In the genomic region with DNA sequence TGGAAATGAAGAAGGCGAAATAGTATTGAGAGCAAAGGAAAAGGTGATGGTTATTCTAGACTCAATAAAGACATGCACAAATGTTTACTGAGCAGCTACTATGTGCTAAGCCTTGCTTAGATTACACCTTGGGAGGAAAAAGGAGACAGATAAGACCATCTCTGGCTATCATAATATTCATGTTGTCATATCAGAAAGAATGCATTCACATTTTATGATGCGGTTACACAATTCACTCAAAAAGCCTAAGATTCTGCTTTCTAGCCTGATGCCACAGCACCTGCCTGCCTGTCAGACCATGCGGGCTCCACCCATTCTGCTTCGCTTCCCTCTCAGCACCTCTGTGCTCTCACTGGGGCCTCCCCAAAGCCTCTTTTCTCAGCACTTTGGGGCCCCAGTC, we compare ENCODE assay signal across 16 cellular contexts.
DNase-seq lines count a peak whose midpoint lies in the region; ATAC-seq and TF ChIP-seq lines count a peak whose summit lies in the region.
"Had no signal": no experiment of that assay in that cellular context is flagged by ENCODE, and none has a peak within 500 bp of the region (broad histone marks: within the 10 kb centered on the region; RNA-seq: fewer than 3 reads in every experiment).

No MANE protein-coding gene starts in this region.

- H3K4me1 ChIP-seq in mammary epithelial cell (ENCODE audit: insufficient read depth, low read length) (peaks cover 4% of the 10 kb centered on the region), esophagus muscularis mucosa (peaks cover 7 to 40% (median 29%) of the 10 kb centered on the region in 4 donors), tibial artery (peaks cover 0 to 58% (median 29%) of the 10 kb centered on the region in 4 donors), vagina (no peaks in the 10 kb centered on the region)

- H3K79me2 ChIP-seq in mammary epithelial cell (ENCODE audit: insufficient read depth, low read length) = no peaks in the 10 kb centered on the region

- H3K36me3 Mint-ChIP-seq in MCF 10A (ENCODE audit: insufficient read depth, unreplicated experiment) (peaks cover 5% of the 10 kb centered on the region), nephron progenitor cell (ENCODE audit: low read depth) (no peaks in the 10 kb centered on the region)
- H3K36me3 Mint-ChIP-seq: CD14-positive monocyte had no signal

- H3K4me3 ChIP-seq in mammary epithelial cell (replicated peaks in 1 of 3; ENCODE audit: insufficient read depth in 1 of 3, low read depth in 2 of 3, low read length in 3 of 3) (no peak overlapping the region), esophagus muscularis mucosa (no peak overlapping the region), tibial artery (no peak overlapping the region), vagina (no peak overlapping the region)
- H3K4me3 ChIP-seq: GM12878 had no signal

- H3K9me3 ChIP-seq in mammary epithelial cell (replicated peaks; ENCODE audit: insufficient read depth, low read length) = peaks cover 4% of the 10 kb centered on the region
- H3K9me3 ChIP-seq in esophagus muscularis mucosa = peaks cover 0 to 4% (median 0%) of the 10 kb centered on the region in 4 donors
- H3K9me3 ChIP-seq in tibial artery = no peaks in the 10 kb centered on the region
- no peaks in the 10 kb centered on the region for H3K9me3 ChIP-seq in vagina

- H2AFZ ChIP-seq in mammary epithelial cell (ENCODE audit: low read depth, low read length) = no peak overlapping the region

- POLR2A ChIA-PET in MCF 10A (lab: Yijun Ruan, JAX) = no interaction called here

- in situ Hi-C loops in mammary epithelial cell (cut with MboI; ENCODE audit: low sequenced_read_pairs in 2 of 2) = no loop called here

- H3K36me3 ChIP-seq in mammary epithelial cell (ENCODE audit: insufficient read depth, low read length) = no peaks in the 10 kb centered on the region
- no peaks in the 10 kb centered on the region for H3K36me3 ChIP-seq in esophagus muscularis mucosa
- H3K36me3 ChIP-seq in tibial artery = no peaks in the 10 kb centered on the region
- no peaks in the 10 kb centered on the region for H3K36me3 ChIP-seq in vagina

- no peaks in the 10 kb centered on the region for H4K20me1 ChIP-seq in mammary epithelial cell (ENCODE audit: insufficient read depth, low read length)

- H3K27ac Mint-ChIP-seq in MCF 10A (ENCODE audit: low read depth, unreplicated experiment) (peak overlapping the region; percentile 55), nephron progenitor cell (peak overlapping the region; percentile 73)
- H3K27ac Mint-ChIP-seq: CD14-positive monocyte had no signal

- H3K4me1 Mint-ChIP-seq in MCF 10A (ENCODE audit: insufficient read depth, unreplicated experiment) (peaks cover 36% of the 10 kb centered on the region), nephron progenitor cell (peaks cover 72% of the 10 kb centered on the region)
- H3K4me1 Mint-ChIP-seq: CD14-positive monocyte had no signal

- 90% methylated on average over 4 of the region's 4 CpGs for WGBS in mammary epithelial cell (ENCODE audit: low coverage, missing lambda C conversion rate)
- WGBS in esophagus muscularis mucosa = 83% methylated on average over 4 of the region's 4 CpGs

- intact Hi-C loops in MCF 10A (cut with micrococcal nuclease) (no loop called here), mammary epithelial cell (cut with micrococcal nuclease) (no loop called here), esophagus muscularis mucosa (cut with DNase I) (no loop called here), tibial artery (cut with DNase I; ENCODE audit: low total_unique reads) (no loop called here), vagina (cut with DNase I) (no loop called here)

- no peak for TF ChIP-seq EP300 in esophagus muscularis mucosa (IDR thresholded peaks at IDR 0.05)

- BruUV-seq in MCF 10A (replicated peaks; lab: Mats Ljungman, UMichigan) = no TSS peak
- BruUV-seq in mammary epithelial cell (replicated peaks; lab: Mats Ljungman, UMichigan) = no TSS peak

- H3K27me3 Mint-ChIP-seq in MCF 10A (ENCODE audit: insufficient read depth, unreplicated experiment) = no peaks in the 10 kb centered on the region
- no peaks in the 10 kb centered on the region for H3K27me3 Mint-ChIP-seq in nephron progenitor cell (ENCODE audit: low read depth, poor library complexity)

- DNase-seq in MCF 10A (ENCODE audit: unreplicated experiment) = no peak
- no peak for DNase-seq in mammary epithelial cell
- no peak for DNase-seq in esophagus muscularis mucosa (ENCODE audit: extremely low spot score)
- DNase-seq in nephron progenitor cell = no peak
- no peak for DNase-seq in tibial artery
- DNase-seq in vagina (ENCODE audit: extremely low spot score in 2 of 2) = no peak
- no peak for DNase-seq in A172 (ENCODE audit: low spot score)
- DNase-seq: DMS53, NCI-H1436 treated with DMSO at 0.1 percent for 48 hours, NCI-H2081 treated with DMSO at 0.1 percent for 48 hours, NCI-H524 treated with DMSO at 0.1 percent for 48 hours had no signal

- no peak overlapping the region for H3K4me2 ChIP-seq in mammary epithelial cell (ENCODE audit: insufficient read depth, low read depth, low read length)

- H3K9ac ChIP-seq in mammary epithelial cell (ENCODE audit: insufficient read depth, low read length) = no peak overlapping the region

- H3K27me3 ChIP-seq in mammary epithelial cell (ENCODE audit: insufficient read depth, low read length) (no peaks in the 10 kb centered on the region), esophagus muscularis mucosa (no peaks in the 10 kb centered on the region), tibial artery (no peaks in the 10 kb centered on the region), vagina (no peaks in the 10 kb centered on the region)

- H3K27ac ChIP-seq in mammary epithelial cell (ENCODE audit: insufficient read depth, low read depth, low read length) (no peak overlapping the region), esophagus muscularis mucosa (replicated peaks in 1 of 4) (peak overlapping the region; percentile 68 to 79 (median 74)), tibial artery (peak overlapping the region; percentile 66 to 69), vagina (no peak overlapping the region)
- H3K27ac ChIP-seq: 22Rv1 had no signal

- no peak for TF ChIP-seq POLR2A in esophagus muscularis mucosa (IDR thresholded peaks at IDR 0.05; ENCODE audit: low read depth)
- no peak for TF ChIP-seq POLR2A in vagina (IDR thresholded peaks at IDR 0.05)

- ATAC-seq in GM21737 (IDR thresholded peaks at IDR 0.05; ENCODE audit: unreplicated experiment) = no peak
- ATAC-seq: HCT116 had no signal

- H3K4me3 Mint-ChIP-seq in MCF 10A (ENCODE audit: unreplicated experiment) (no peak overlapping the region), nephron progenitor cell (no peak overlapping the region)
- H3K4me3 Mint-ChIP-seq: CD14-positive monocyte had no signal

- H3K9me3 Mint-ChIP-seq in MCF 10A (ENCODE audit: unreplicated experiment) (no peaks in the 10 kb centered on the region), nephron progenitor cell (peaks cover 22% of the 10 kb centered on the region)

- CTCF ChIA-PET in MCF 10A (lab: Yijun Ruan, JAX) = no interaction called here
- CTCF ChIA-PET in mammary epithelial cell (lab: Charles Lee; ENCODE audit: low non-redundant PET) = no interaction called here

- no peak for TF ChIP-seq CTCF in MCF 10A (IDR thresholded peaks at IDR 0.05; ENCODE audit: unreplicated experiment)
- TF ChIP-seq CTCF in mammary epithelial cell (conservative IDR thresholded peaks at IDR 0.05 in 1 of 2, IDR thresholded peaks at IDR 0.05 in 1 of 2; ENCODE audit: extremely low read depth in 1 of 2, insufficient read depth in 1 of 2, low read depth in 1 of 2, low read length in 2 of 2) = no peak
- no peak for TF ChIP-seq CTCF in esophagus muscularis mucosa (IDR thresholded peaks at IDR 0.05)
- no peak for TF ChIP-seq CTCF in nephron progenitor cell (IDR thresholded peaks at IDR 0.05)
- no peak for TF ChIP-seq CTCF in tibial artery (IDR thresholded peaks at IDR 0.05)
- no peak for TF ChIP-seq CTCF in vagina (IDR thresholded peaks at IDR 0.05)

- dilution Hi-C loops in mammary epithelial cell (cut with HindIII; ENCODE audit: low sequenced_read_pairs) = no loop called here

Comparison
In these comparisons a context has a peak if more than half of its experiments do, and no peak if none do; other contexts are left out.
1. H3K27ac ChIP-seq: peak in esophagus muscularis mucosa (4 of 4) and tibial artery (2 of 2); none in mammary epithelial cell (single experiment) and vagina (single experiment).